In the genomic region with DNA sequence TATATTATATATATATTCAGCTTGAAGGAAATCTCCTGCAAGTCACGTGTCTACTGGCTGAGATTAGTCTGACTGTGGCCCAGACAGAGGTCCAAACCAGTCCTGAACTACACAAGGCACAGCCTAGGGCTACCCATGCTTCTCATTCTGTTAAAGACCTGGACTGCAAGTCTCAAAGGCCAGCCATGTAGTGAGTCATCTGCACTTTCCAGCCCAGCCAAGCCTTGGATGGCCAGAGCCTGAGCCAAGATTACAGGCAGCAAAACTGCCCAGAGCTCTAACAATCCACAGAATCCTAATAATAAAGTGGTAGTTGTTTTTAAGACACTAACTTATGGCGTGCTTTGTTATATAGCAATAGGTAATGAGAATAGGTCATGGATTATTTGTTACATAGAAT, we compare ENCODE assay signal across 13 cellular contexts.
DNase-seq lines count a peak whose midpoint lies in the region; ATAC-seq and TF ChIP-seq lines count a peak whose summit lies in the region.
"Had no signal": no experiment of that assay in that cellular context is flagged by ENCODE, and none has a peak within 500 bp of the region (broad histone marks: within the 10 kb centered on the region; RNA-seq: fewer than 3 reads in every experiment).

No MANE protein-coding gene starts in this region.

- intact Hi-C loops in gastrocnemius medialis (cut with DNase I; ENCODE audit: low total_unique reads): no loop called here
- intact Hi-C loops in A673 (cut with micrococcal nuclease; ENCODE audit: unreplicated experiment): loop anchor here (5.0 kb wide), 1 partner anchor 1288 kb away; no protein-coding TSS in a partner anchor
- intact Hi-C loops in left colon (cut with DNase I, micrococcal nuclease): loop anchor here in 1 of 2 donors (5.0 kb wide), 1 partner anchor 953 kb away; no protein-coding TSS in a partner anchor

- peaks cover 0 to 4% of the 10 kb centered on the region in 2 donors for H3K4me1 ChIP-seq in gastrocnemius medialis
- no peaks in the 10 kb centered on the region for H3K4me1 ChIP-seq in A673 (ENCODE audit: insufficient read depth, low read length, poor library complexity, severe bottlenecking)
- H3K4me1 ChIP-seq: transverse colon had no signal

- H3K27ac Mint-ChIP-seq in mesothelial cell of epicardium: no peak overlapping the region
- H3K27ac Mint-ChIP-seq: activated naive CD8-positive, alpha-beta T cell had no signal

- H3K9me3 ChIP-seq in gastrocnemius medialis (no peaks in the 10 kb centered on the region), A673 (ENCODE audit: low read depth, low read length, poor library complexity, severe bottlenecking) (no peaks in the 10 kb centered on the region)
- H3K9me3 ChIP-seq: transverse colon had no signal

- H3K27me3 ChIP-seq in gastrocnemius medialis (no peaks in the 10 kb centered on the region), A673 (replicated peaks; ENCODE audit: insufficient read depth, low read depth, low read length, poor library complexity) (no peaks in the 10 kb centered on the region)
- H3K27me3 ChIP-seq: transverse colon had no signal

- H3K36me3 ChIP-seq in gastrocnemius medialis: no peaks in the 10 kb centered on the region
- no peaks in the 10 kb centered on the region for H3K36me3 ChIP-seq in A673 (ENCODE audit: insufficient read depth, low read length, poor library complexity, severe bottlenecking)
- H3K36me3 ChIP-seq: transverse colon had no signal

- TF ChIP-seq POLR2A in gastrocnemius medialis (IDR thresholded peaks at IDR 0.05): no peak

- in situ Hi-C loops in gastrocnemius medialis (cut with MboI; ENCODE audit: low sequenced_read_pairs in 4 of 4): loop anchor here in 2 of 4 donors (25.0 kb wide), 2 partner anchors 743 to 943 kb away; no protein-coding TSS in a partner anchor

- H3K4me3 ChIP-seq in cardiac fibroblast (replicated peaks in 1 of 2; ENCODE audit: low read depth in 2 of 2, low read length in 2 of 2) (no peak overlapping the region), gastrocnemius medialis (no peak overlapping the region), A673 (ENCODE audit: low read depth, low read length, poor library complexity, severe bottlenecking) (no peak overlapping the region)
- H3K4me3 ChIP-seq: transverse colon had no signal

- POLR2A ChIA-PET in A673 (lab: Charles Lee; ENCODE audit: low non-redundant PET): no interaction called here

- H3K27ac ChIP-seq in gastrocnemius medialis (no peak overlapping the region), A673 (ENCODE audit: low read depth, low read length, poor library complexity, severe bottlenecking) (no peak overlapping the region)
- H3K27ac ChIP-seq: HL-60, transverse colon had no signal

- TF ChIP-seq CTCF in cardiac fibroblast (IDR thresholded peaks at IDR 0.05; ENCODE audit: low read depth, low read length) (no peak), gastrocnemius medialis (IDR thresholded peaks at IDR 0.05 in 4 of 5, conservative IDR thresholded peaks at IDR 0.05 in 1 of 5) (no peak), A673 (conservative IDR thresholded peaks at IDR 0.05; ENCODE audit: low read depth, low read length) (no peak), mesothelial cell of epicardium (IDR thresholded peaks at IDR 0.05; ENCODE audit: unreplicated experiment) (no peak)

- H3K36me3 Mint-ChIP-seq in mesothelial cell of epicardium: no peaks in the 10 kb centered on the region
- H3K36me3 Mint-ChIP-seq: activated naive CD8-positive, alpha-beta T cell had no signal

- CTCF ChIA-PET in A673 (lab: Charles Lee): no interaction called here

- H3K4me3 Mint-ChIP-seq in mesothelial cell of epicardium: no peak overlapping the region
- H3K4me3 Mint-ChIP-seq: activated naive CD8-positive, alpha-beta T cell had no signal

- ATAC-seq in gastrocnemius medialis: peak; percentile 86 to 89
- ATAC-seq in left colon: no peak

- DNase-seq in H4 (ENCODE audit: low spot score): peak; percentile 14
- peak; percentile 71 to 77 for DNase-seq in cardiac fibroblast (ENCODE audit: low read depth in 2 of 2)
- peak; percentile 81 for DNase-seq in iris pigment epithelial cell (ENCODE audit: low read depth)
- peak; percentile 32 to 58 for DNase-seq in gastrocnemius medialis
- no peak for DNase-seq in LoVo (ENCODE audit: low spot score)
- DNase-seq in A673 (ENCODE audit: low spot score): no peak
- no peak for DNase-seq in left colon
- no peak for DNase-seq in mesothelial cell of epicardium (ENCODE audit: low spot score in 2 of 2, unreplicated experiment in 2 of 2)
- DNase-seq: activated CD4-positive, alpha-beta T cell treated with anti-CD3 and anti-CD28 coated beads, Interleukin-2, amount 50 U/mL, for 1 hour; NCI-H1048; transverse colon had no signal

- H3K4me1 Mint-ChIP-seq in mesothelial cell of epicardium: peaks cover 28% of the 10 kb centered on the region

- BruUV-seq in A673 (replicated peaks; lab: Mats Ljungman, UMichigan): no TSS peak

- no peaks in the 10 kb centered on the region for H3K9me3 Mint-ChIP-seq in mesothelial cell of epicardium

- H3K27me3 Mint-ChIP-seq in mesothelial cell of epicardium (ENCODE audit: low read depth): no peaks in the 10 kb centered on the region

Comparison
In these comparisons a context has a peak if more than half of its experiments do, and no peak if none do; other contexts are left out.
1. DNase-seq: peak in H4 (single experiment), cardiac fibroblast (2 of 2), iris pigment epithelial cell (single experiment) and gastrocnemius medialis (2 of 2); none in LoVo (single experiment), A673 (single experiment), left colon (0 of 2) and mesothelial cell of epicardium (0 of 2).